In the genomic region with DNA sequence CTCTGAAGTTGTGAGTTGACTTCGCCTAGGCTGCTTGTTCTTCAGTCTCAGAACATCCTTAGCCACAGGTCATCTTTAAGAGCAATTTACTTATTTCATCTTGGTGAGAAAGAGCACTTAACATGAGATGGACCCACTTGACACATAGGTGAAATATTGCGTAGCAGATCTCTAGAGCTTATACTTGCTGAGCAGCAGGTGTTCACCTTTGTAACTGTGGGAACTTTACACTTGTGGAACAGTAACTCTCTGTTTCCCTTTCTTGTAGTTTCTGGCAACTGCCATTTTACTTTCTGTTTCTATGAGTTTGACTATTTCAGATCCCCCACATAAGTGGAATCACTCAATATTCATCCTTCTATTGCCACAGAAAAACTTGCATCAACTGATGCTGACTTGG, we compare ENCODE assay signal across 1 cellular context.
TF ChIP-seq lines count a peak whose summit lies in the region.

No MANE protein-coding gene starts in this region.

TF ChIP-seq in GM12878, 131 proteins besides CTCF, POLR2A, EP300 and RAD21 (continued from another document and continues in another):
- TF ChIP-seq, protein P1, sequence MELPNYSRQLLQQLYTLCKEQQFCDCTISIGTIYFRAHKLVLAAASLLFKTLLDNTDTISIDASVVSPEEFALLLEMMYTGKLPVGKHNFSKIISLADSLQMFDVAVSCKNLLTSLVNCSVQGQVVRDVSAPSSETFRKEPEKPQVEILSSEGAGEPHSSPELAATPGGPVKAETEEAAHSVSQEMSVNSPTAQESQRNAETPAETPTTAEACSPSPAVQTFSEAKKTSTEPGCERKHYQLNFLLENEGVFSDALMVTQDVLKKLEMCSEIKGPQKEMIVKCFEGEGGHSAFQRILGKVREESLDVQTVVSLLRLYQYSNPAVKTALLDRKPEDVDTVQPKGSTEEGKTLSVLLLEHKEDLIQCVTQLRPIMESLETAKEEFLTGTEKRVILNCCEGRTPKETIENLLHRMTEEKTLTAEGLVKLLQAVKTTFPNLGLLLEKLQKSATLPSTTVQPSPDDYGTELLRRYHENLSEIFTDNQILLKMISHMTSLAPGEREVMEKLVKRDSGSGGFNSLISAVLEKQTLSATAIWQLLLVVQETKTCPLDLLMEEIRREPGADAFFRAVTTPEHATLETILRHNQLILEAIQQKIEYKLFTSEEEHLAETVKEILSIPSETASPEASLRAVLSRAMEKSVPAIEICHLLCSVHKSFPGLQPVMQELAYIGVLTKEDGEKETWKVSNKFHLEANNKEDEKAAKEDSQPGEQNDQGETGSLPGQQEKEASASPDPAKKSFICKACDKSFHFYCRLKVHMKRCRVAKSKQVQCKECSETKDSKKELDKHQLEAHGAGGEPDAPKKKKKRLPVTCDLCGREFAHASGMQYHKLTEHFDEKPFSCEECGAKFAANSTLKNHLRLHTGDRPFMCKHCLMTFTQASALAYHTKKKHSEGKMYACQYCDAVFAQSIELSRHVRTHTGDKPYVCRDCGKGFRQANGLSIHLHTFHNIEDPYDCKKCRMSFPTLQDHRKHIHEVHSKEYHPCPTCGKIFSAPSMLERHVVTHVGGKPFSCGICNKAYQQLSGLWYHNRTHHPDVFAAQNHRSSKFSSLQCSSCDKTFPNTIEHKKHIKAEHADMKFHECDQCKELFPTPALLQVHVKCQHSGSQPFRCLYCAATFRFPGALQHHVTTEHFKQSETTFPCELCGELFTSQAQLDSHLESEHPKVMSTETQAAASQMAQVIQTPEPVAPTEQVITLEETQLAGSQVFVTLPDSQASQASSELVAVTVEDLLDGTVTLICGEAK (IDR thresholded peaks at IDR 0.05; ENCODE audit: borderline replicate concordance): no peak
- TF ChIP-seq NR2F1 (conservative IDR thresholded peaks at IDR 0.05): peak; percentile 41; the same call in 1 of the 2 replicates
- TF ChIP-seq, protein P2, sequence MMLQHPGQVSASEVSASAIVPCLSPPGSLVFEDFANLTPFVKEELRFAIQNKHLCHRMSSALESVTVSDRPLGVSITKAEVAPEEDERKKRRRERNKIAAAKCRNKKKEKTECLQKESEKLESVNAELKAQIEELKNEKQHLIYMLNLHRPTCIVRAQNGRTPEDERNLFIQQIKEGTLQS (IDR thresholded peaks at IDR 0.05; ENCODE audit: borderline replicate concordance, extremely low read depth, low read depth, low read length): no peak
- TF ChIP-seq, protein P3, sequence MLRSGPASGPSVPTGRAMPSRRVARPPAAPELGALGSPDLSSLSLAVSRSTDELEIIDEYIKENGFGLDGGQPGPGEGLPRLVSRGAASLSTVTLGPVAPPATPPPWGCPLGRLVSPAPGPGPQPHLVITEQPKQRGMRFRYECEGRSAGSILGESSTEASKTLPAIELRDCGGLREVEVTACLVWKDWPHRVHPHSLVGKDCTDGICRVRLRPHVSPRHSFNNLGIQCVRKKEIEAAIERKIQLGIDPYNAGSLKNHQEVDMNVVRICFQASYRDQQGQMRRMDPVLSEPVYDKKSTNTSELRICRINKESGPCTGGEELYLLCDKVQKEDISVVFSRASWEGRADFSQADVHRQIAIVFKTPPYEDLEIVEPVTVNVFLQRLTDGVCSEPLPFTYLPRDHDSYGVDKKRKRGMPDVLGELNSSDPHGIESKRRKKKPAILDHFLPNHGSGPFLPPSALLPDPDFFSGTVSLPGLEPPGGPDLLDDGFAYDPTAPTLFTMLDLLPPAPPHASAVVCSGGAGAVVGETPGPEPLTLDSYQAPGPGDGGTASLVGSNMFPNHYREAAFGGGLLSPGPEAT (IDR thresholded peaks at IDR 0.05; ENCODE audit: low read depth): peak; percentile 64
- TF ChIP-seq CBFB (IDR thresholded peaks at IDR 0.05; ENCODE audit: low read depth): no peak
- TF ChIP-seq KDM1A (IDR thresholded peaks at IDR 0.05; ENCODE audit: borderline replicate concordance): no peak
- TF ChIP-seq MEF2B (IDR thresholded peaks at IDR 0.05; ENCODE audit: partially characterized antibody, poor library complexity, severe bottlenecking): peak; percentile 84
- TF ChIP-seq, protein P4, sequence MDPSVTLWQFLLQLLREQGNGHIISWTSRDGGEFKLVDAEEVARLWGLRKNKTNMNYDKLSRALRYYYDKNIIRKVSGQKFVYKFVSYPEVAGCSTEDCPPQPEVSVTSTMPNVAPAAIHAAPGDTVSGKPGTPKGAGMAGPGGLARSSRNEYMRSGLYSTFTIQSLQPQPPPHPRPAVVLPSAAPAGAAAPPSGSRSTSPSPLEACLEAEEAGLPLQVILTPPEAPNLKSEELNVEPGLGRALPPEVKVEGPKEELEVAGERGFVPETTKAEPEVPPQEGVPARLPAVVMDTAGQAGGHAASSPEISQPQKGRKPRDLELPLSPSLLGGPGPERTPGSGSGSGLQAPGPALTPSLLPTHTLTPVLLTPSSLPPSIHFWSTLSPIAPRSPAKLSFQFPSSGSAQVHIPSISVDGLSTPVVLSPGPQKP (IDR thresholded peaks at IDR 0.05; ENCODE audit: low read depth, low read length): no peak
- TF ChIP-seq, protein P5, sequence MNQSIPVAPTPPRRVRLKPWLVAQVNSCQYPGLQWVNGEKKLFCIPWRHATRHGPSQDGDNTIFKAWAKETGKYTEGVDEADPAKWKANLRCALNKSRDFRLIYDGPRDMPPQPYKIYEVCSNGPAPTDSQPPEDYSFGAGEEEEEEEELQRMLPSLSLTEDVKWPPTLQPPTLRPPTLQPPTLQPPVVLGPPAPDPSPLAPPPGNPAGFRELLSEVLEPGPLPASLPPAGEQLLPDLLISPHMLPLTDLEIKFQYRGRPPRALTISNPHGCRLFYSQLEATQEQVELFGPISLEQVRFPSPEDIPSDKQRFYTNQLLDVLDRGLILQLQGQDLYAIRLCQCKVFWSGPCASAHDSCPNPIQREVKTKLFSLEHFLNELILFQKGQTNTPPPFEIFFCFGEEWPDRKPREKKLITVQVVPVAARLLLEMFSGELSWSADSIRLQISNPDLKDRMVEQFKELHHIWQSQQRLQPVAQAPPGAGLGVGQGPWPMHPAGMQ (IDR thresholded peaks at IDR 0.05; ENCODE audit: borderline replicate concordance): no peak
- no peak for TF ChIP-seq JUND (IDR thresholded peaks at IDR 0.05; ENCODE audit: low read depth, low read length)
- TF ChIP-seq SIX5 (IDR thresholded peaks at IDR 0.05; ENCODE audit: low read depth, low read length, severe bottlenecking): no peak
- TF ChIP-seq MYB (IDR thresholded peaks at IDR 0.05; ENCODE audit: borderline replicate concordance, low read depth, low read length): 0 out of 2 replicates have a peak, but pooled peaks have one; percentile 35
- TF ChIP-seq, protein P6, sequence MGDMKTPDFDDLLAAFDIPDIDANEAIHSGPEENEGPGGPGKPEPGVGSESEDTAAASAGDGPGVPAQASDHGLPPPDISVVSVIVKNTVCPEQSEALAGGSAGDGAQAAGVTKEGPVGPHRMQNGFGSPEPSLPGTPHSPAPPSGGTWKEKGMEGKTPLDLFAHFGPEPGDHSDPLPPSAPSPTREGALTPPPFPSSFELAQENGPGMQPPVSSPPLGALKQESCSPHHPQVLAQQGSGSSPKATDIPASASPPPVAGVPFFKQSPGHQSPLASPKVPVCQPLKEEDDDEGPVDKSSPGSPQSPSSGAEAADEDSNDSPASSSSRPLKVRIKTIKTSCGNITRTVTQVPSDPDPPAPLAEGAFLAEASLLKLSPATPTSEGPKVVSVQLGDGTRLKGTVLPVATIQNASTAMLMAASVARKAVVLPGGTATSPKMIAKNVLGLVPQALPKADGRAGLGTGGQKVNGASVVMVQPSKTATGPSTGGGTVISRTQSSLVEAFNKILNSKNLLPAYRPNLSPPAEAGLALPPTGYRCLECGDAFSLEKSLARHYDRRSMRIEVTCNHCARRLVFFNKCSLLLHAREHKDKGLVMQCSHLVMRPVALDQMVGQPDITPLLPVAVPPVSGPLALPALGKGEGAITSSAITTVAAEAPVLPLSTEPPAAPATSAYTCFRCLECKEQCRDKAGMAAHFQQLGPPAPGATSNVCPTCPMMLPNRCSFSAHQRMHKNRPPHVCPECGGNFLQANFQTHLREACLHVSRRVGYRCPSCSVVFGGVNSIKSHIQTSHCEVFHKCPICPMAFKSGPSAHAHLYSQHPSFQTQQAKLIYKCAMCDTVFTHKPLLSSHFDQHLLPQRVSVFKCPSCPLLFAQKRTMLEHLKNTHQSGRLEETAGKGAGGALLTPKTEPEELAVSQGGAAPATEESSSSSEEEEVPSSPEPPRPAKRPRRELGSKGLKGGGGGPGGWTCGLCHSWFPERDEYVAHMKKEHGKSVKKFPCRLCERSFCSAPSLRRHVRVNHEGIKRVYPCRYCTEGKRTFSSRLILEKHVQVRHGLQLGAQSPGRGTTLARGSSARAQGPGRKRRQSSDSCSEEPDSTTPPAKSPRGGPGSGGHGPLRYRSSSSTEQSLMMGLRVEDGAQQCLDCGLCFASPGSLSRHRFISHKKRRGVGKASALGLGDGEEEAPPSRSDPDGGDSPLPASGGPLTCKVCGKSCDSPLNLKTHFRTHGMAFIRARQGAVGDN (IDR thresholded peaks at IDR 0.05): peak; percentile 85
- no peak for TF ChIP-seq ZNF217 (IDR thresholded peaks at IDR 0.05)
- peak in 1 of 2 experiments; percentile 22; a peak in 1 of 4 replicates for TF ChIP-seq ETV6 (conservative IDR thresholded peaks at IDR 0.05 in 1 of 2, IDR thresholded peaks at IDR 0.05 in 1 of 2; ENCODE audit: borderline replicate concordance in 1 of 2, low read depth in 1 of 2)
- peak; percentile 60; the same call in 1 of the 3 replicates for TF ChIP-seq POU2F2 (IDR thresholded peaks at IDR 0.05; ENCODE audit: borderline replicate concordance, low read depth, low read length)
- peak; percentile 32; the same call in 1 of the 2 replicates for TF ChIP-seq GATAD2B (conservative IDR thresholded peaks at IDR 0.05; ENCODE audit: low read depth)
- peak; percentile 65 to 67; a peak in 3 of 4 replicates for TF ChIP-seq IKZF2 (IDR thresholded peaks at IDR 0.05)
- no peak for TF ChIP-seq RBBP5 (conservative IDR thresholded peaks at IDR 0.05)
- TF ChIP-seq RCOR1 (conservative IDR thresholded peaks at IDR 0.05; ENCODE audit: low read depth, low read length): 0 out of 2 replicates have a peak, but pooled peaks have one; percentile 63
- TF ChIP-seq DPF2 (IDR thresholded peaks at IDR 0.05): no peak
- no peak for TF ChIP-seq GABPA (IDR thresholded peaks at IDR 0.05; ENCODE audit: low read depth)
- TF ChIP-seq CBX5 (IDR thresholded peaks at IDR 0.05; ENCODE audit: low read depth): peak; percentile 75
- TF ChIP-seq, protein P7, sequence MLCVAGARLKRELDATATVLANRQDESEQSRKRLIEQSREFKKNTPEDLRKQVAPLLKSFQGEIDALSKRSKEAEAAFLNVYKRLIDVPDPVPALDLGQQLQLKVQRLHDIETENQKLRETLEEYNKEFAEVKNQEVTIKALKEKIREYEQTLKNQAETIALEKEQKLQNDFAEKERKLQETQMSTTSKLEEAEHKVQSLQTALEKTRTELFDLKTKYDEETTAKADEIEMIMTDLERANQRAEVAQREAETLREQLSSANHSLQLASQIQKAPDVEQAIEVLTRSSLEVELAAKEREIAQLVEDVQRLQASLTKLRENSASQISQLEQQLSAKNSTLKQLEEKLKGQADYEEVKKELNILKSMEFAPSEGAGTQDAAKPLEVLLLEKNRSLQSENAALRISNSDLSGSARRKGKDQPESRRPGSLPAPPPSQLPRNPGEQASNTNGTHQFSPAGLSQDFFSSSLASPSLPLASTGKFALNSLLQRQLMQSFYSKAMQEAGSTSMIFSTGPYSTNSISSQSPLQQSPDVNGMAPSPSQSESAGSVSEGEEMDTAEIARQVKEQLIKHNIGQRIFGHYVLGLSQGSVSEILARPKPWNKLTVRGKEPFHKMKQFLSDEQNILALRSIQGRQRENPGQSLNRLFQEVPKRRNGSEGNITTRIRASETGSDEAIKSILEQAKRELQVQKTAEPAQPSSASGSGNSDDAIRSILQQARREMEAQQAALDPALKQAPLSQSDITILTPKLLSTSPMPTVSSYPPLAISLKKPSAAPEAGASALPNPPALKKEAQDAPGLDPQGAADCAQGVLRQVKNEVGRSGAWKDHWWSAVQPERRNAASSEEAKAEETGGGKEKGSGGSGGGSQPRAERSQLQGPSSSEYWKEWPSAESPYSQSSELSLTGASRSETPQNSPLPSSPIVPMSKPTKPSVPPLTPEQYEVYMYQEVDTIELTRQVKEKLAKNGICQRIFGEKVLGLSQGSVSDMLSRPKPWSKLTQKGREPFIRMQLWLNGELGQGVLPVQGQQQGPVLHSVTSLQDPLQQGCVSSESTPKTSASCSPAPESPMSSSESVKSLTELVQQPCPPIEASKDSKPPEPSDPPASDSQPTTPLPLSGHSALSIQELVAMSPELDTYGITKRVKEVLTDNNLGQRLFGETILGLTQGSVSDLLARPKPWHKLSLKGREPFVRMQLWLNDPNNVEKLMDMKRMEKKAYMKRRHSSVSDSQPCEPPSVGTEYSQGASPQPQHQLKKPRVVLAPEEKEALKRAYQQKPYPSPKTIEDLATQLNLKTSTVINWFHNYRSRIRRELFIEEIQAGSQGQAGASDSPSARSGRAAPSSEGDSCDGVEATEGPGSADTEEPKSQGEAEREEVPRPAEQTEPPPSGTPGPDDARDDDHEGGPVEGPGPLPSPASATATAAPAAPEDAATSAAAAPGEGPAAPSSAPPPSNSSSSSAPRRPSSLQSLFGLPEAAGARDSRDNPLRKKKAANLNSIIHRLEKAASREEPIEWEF (IDR thresholded peaks at IDR 0.05; ENCODE audit: insufficient replicate concordance, low read depth, low read length): peak; percentile 83
- no peak for TF ChIP-seq PAX5 (IDR thresholded peaks at IDR 0.05; ENCODE audit: borderline replicate concordance, low read depth, low read length)
- peak; percentile 70 for TF ChIP-seq EED (IDR thresholded peaks at IDR 0.05; ENCODE audit: low read depth)
- no peak for TF ChIP-seq HDAC6 (IDR thresholded peaks at IDR 0.05; ENCODE audit: unreplicated experiment)
- TF ChIP-seq TCF3 (IDR thresholded peaks at IDR 0.05; ENCODE audit: borderline replicate concordance, insufficient read depth, low read depth, low read length): peak; percentile 83
- TF ChIP-seq, protein P8, sequence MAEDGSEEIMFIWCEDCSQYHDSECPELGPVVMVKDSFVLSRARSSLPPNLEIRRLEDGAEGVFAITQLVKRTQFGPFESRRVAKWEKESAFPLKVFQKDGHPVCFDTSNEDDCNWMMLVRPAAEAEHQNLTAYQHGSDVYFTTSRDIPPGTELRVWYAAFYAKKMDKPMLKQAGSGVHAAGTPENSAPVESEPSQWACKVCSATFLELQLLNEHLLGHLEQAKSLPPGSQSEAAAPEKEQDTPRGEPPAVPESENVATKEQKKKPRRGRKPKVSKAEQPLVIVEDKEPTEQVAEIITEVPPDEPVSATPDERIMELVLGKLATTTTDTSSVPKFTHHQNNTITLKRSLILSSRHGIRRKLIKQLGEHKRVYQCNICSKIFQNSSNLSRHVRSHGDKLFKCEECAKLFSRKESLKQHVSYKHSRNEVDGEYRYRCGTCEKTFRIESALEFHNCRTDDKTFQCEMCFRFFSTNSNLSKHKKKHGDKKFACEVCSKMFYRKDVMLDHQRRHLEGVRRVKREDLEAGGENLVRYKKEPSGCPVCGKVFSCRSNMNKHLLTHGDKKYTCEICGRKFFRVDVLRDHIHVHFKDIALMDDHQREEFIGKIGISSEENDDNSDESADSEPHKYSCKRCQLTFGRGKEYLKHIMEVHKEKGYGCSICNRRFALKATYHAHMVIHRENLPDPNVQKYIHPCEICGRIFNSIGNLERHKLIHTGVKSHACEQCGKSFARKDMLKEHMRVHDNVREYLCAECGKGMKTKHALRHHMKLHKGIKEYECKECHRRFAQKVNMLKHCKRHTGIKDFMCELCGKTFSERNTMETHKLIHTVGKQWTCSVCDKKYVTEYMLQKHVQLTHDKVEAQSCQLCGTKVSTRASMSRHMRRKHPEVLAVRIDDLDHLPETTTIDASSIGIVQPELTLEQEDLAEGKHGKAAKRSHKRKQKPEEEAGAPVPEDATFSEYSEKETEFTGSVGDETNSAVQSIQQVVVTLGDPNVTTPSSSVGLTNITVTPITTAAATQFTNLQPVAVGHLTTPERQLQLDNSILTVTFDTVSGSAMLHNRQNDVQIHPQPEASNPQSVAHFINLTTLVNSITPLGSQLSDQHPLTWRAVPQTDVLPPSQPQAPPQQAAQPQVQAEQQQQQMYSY (CRISPR knock-in tag; IDR thresholded peaks at IDR 0.05): no peak
- no peak for TF ChIP-seq MYC (IDR thresholded peaks at IDR 0.05; ENCODE audit: insufficient read depth, insufficient read length, insufficient replicate concordance, low read length, severe bottlenecking)
- TF ChIP-seq RAD51 (IDR thresholded peaks at IDR 0.05): no peak; the same call in 1 of the 2 replicates
- TF ChIP-seq ZNF274 (IDR thresholded peaks at IDR 0.05; ENCODE audit: insufficient read depth, insufficient read length): no peak
- no peak for TF ChIP-seq RB1 (IDR thresholded peaks at IDR 0.05; ENCODE audit: borderline replicate concordance)
